In the genomic region with DNA sequence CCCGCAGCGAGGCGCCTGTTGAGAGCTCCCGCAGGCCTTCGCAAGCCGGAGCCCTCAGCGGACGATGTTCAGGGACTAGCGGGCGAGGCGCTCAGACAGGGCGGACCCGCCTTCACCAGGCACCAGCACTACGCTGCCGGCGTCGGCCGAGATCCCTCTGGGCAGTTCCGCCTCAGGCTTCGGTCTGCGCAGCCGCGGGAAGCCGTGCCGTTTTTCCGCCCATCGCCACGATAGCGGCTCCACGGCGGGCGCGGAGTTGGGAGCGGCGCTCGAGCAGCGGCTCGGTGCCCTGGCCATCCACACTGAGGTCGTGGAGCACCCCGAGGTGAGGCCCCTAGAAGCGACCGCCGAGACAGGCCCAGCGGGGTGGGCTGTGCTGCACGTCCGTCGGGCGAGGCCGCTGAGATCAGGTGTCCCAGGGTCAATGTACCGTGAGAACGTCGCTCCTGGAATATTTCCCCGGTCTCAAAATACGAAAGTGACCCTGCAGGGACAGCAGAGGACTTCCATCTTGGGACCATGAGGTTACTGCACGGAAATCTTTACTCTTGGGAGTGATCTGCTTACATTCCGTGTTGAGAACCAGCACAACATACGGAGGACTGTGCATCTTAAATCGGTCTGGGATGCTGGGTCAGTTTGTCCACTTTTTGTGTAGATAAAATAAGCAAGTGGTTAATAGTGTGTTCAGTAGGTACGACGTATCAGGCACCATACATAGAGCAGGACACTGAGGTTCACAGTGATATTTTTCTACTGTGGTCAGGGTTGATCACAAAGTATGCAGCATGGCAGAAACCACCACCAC, we compare ENCODE assay signal across 1 cellular context.
TF ChIP-seq lines count a peak whose summit lies in the region.

No MANE protein-coding gene starts in this region.

TF ChIP-seq in WTC11, 78 proteins besides CTCF, POLR2A, EP300 and RAD21 (continued from another document):
- no peak for TF ChIP-seq ZNF425 (CRISPR knock-in tag; conservative IDR thresholded peaks at IDR 0.05)
- TF ChIP-seq, protein P1, sequence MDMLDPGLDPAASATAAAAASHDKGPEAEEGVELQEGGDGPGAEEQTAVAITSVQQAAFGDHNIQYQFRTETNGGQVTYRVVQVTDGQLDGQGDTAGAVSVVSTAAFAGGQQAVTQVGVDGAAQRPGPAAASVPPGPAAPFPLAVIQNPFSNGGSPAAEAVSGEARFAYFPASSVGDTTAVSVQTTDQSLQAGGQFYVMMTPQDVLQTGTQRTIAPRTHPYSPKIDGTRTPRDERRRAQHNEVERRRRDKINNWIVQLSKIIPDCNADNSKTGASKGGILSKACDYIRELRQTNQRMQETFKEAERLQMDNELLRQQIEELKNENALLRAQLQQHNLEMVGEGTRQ (CRISPR knock-in tag; IDR thresholded peaks at IDR 0.05): no peak
- TF ChIP-seq, protein P2, sequence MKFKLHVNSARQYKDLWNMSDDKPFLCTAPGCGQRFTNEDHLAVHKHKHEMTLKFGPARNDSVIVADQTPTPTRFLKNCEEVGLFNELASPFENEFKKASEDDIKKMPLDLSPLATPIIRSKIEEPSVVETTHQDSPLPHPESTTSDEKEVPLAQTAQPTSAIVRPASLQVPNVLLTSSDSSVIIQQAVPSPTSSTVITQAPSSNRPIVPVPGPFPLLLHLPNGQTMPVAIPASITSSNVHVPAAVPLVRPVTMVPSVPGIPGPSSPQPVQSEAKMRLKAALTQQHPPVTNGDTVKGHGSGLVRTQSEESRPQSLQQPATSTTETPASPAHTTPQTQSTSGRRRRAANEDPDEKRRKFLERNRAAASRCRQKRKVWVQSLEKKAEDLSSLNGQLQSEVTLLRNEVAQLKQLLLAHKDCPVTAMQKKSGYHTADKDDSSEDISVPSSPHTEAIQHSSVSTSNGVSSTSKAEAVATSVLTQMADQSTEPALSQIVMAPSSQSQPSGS (CRISPR knock-in tag; IDR thresholded peaks at IDR 0.05; ENCODE audit: borderline replicate concordance, low read depth): no peak
- TF ChIP-seq, protein P3, sequence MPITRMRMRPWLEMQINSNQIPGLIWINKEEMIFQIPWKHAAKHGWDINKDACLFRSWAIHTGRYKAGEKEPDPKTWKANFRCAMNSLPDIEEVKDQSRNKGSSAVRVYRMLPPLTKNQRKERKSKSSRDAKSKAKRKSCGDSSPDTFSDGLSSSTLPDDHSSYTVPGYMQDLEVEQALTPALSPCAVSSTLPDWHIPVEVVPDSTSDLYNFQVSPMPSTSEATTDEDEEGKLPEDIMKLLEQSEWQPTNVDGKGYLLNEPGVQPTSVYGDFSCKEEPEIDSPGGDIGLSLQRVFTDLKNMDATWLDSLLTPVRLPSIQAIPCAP (CRISPR knock-in tag; IDR thresholded peaks at IDR 0.05): peak; percentile 72; the same call in 1 of the 2 replicates
- no peak for TF ChIP-seq ZNF317 (CRISPR knock-in tag; IDR thresholded peaks at IDR 0.05; ENCODE audit: borderline replicate concordance, low read depth)
- peak; percentile 60; the same call in 1 of the 2 replicates for TF ChIP-seq CREM (CRISPR knock-in tag; IDR thresholded peaks at IDR 0.05)
- peak; percentile 60; the same call in 1 of the 2 replicates for TF ChIP-seq USF1 (CRISPR knock-in tag; IDR thresholded peaks at IDR 0.05)
- peak; percentile 38; the same call in 1 of the 2 replicates for TF ChIP-seq ZNF416 (CRISPR knock-in tag; IDR thresholded peaks at IDR 0.05)
- TF ChIP-seq NR3C1 (CRISPR knock-in tag; conservative IDR thresholded peaks at IDR 0.05; ENCODE audit: low read depth): no peak
- peak; percentile 80; the same call in 1 of the 2 replicates for TF ChIP-seq ATF1 (CRISPR knock-in tag; IDR thresholded peaks at IDR 0.05)
- TF ChIP-seq ZNF219 (CRISPR knock-in tag; IDR thresholded peaks at IDR 0.05; ENCODE audit: borderline replicate concordance): no peak
- TF ChIP-seq ZNF396 (CRISPR knock-in tag; IDR thresholded peaks at IDR 0.05; ENCODE audit: borderline replicate concordance): no peak
